29 cellular contexts compared by ENCODE assay signal in genomic region chr1:5253036-5253435, GRCh38.
"Had no signal": no experiment of that assay in that cellular context is flagged by ENCODE, and none has a peak within 500 bp of the region (broad histone marks: within the 10 kb centered on the region; RNA-seq: fewer than 3 reads in every experiment).

No MANE protein-coding gene starts in this region.

- H3K27ac Mint-ChIP-seq: activated B cell treated with CpG ODN at 0.5 μM for 24 hours; activated CD8-positive, alpha-beta T cell treated with anti-CD3 and anti-CD28 coated beads for 36 hours; activated naive CD8-positive, alpha-beta T cell; activated T-cell treated with anti-CD3 and anti-CD28 coated beads, Interleukin-2, amount 50 U/mL, for 24 hours; activated T-cell treated with anti-CD3 and anti-CD28 coated beads, Interleukin-2, amount 50 U/mL, for 72 hours; endodermal cell; T-helper 17 cell; T-helper 2 cell treated with Interferon-gamma antibody and Interleukin-4, amounts not matched to agents 5 μg/mL and 100 μg/mL, for 36 hours had no signal

- H3K27me3 ChIP-seq: brain microvascular endothelial cell had no signal

- H3K4me3 ChIP-seq: gastroesophageal sphincter, heart right ventricle had no signal

- DNase-seq: activated B cell treated with CpG ODN at 0.5 μM for 24 hours; activated CD4-positive, alpha-beta T cell treated with anti-CD3 and anti-CD28 coated beads for 48 hours; activated CD4-positive, alpha-beta T cell treated with anti-CD3 and anti-CD28 coated beads, Interleukin-2, amount 50 U/mL, for 1 hour; activated CD4-positive, alpha-beta T cell treated with anti-CD3 and anti-CD28 coated beads, Interleukin-2, amount 50 U/mL, for 48 hours; activated CD8-positive, alpha-beta memory T cell treated with anti-CD3 and anti-CD28 coated beads, Interleukin-2, amount 50 U/mL, for 48 hours; activated CD8-positive, alpha-beta T cell treated with anti-CD3 and anti-CD28 coated beads for 36 hours; activated effector memory CD4-positive, alpha-beta T cell treated with Interleukin-2 at 50 U/mL for 16 hours; activated gamma-delta T cell treated with Interleukin-2 at 50 U/mL for 16 hours; activated naive CD4-positive, alpha-beta T cell treated with anti-CD3 and anti-CD28 coated beads, Interleukin-2, amount 50 U/mL, for 16 hours; activated naive CD4-positive, alpha-beta T cell treated with Interleukin-2 at 50 U/mL for 16 hours; activated T-cell treated with anti-CD3 and anti-CD28 coated beads for 4 hours; activated T-cell treated with anti-CD3 and anti-CD28 coated beads, Interleukin-2, amount 50 U/mL, for 24 hours; activated T-cell treated with anti-CD3 and anti-CD28 coated beads, Interleukin-2, amount 50 U/mL, for 72 hours; amniotic stem cell; anterior cingulate cortex; brain microvascular endothelial cell; effector memory CD4-positive, alpha-beta T cell; endodermal cell; foreskin melanocyte; heart right ventricle; T-helper 1 cell; T-helper 17 cell; T1000; WERI-Rb-1 had no signal

- H3K27me3 Mint-ChIP-seq: activated B cell treated with CpG ODN at 0.5 μM for 24 hours; activated naive CD8-positive, alpha-beta T cell had no signal

- H3K4me1 Mint-ChIP-seq: activated B cell treated with CpG ODN at 0.5 μM for 24 hours had no signal

- H3K36me3 ChIP-seq: brain microvascular endothelial cell, gastroesophageal sphincter, heart right ventricle, WERI-Rb-1 had no signal

- H3K27ac ChIP-seq: brain microvascular endothelial cell, gastroesophageal sphincter, heart right ventricle, WERI-Rb-1 had no signal

- ATAC-seq: activated CD4-positive, CD25-positive, alpha-beta regulatory T cell treated with anti-CD3 and anti-CD28 coated beads, Interleukin-2, amount 50 U/mL, for 24 hours; activated CD8-positive, alpha-beta T cell treated with anti-CD3 and anti-CD28 coated beads for 36 hours; activated T-cell treated with anti-CD3 and anti-CD28 coated beads, Interleukin-2, amount 50 U/mL, for 72 hours; esophagus mucosa; gastroesophageal sphincter; heart right ventricle; T-helper 17 cell had no signal

- H3K9me3 Mint-ChIP-seq: activated B cell treated with CpG ODN at 0.5 μM for 24 hours; T-helper 2 cell treated with Interferon-gamma antibody and Interleukin-4, amounts not matched to agents 5 μg/mL and 100 μg/mL, for 36 hours had no signal

- H3K4me1 ChIP-seq: gastroesophageal sphincter, heart right ventricle had no signal

- H3K4me3 Mint-ChIP-seq: activated B cell treated with CpG ODN at 0.5 μM for 24 hours; activated CD8-positive, alpha-beta T cell treated with anti-CD3 and anti-CD28 coated beads for 36 hours; activated naive CD8-positive, alpha-beta T cell; activated T-cell treated with anti-CD3 and anti-CD28 coated beads, Interleukin-2, amount 50 U/mL, for 24 hours; activated T-cell treated with anti-CD3 and anti-CD28 coated beads, Interleukin-2, amount 50 U/mL, for 72 hours; endodermal cell; T-helper 17 cell; T-helper 2 cell treated with Interferon-gamma antibody and Interleukin-4, amounts not matched to agents 5 μg/mL and 100 μg/mL, for 36 hours had no signal
